24 cellular contexts compared by ENCODE assay signal in genomic region chr10:77463499-77463898, GRCh38.
A peak's percentile ranks its signal among the peaks of the same experiment; 100 is the strongest.
DNase-seq lines count a peak whose midpoint lies in the region; ATAC-seq, FAIRE-seq and TF ChIP-seq lines count a peak whose summit lies in the region.
"Had no signal": no experiment of that assay in that cellular context is flagged by ENCODE, and none has a peak within 500 bp of the region (broad histone marks: within the 10 kb centered on the region; RNA-seq: fewer than 3 reads in every experiment).

No MANE protein-coding gene starts in this region.

- H3K18ac ChIP-seq in trophoblast cell (ENCODE audit: low read length), result peak overlapping the region; percentile 3

- peaks cover 41% of the 10 kb centered on the region for H3K79me1 ChIP-seq in trophoblast cell (ENCODE audit: low read length)

- H3K9ac ChIP-seq in trophoblast cell (ENCODE audit: low read length), result no peak overlapping the region

- no peak for TF ChIP-seq RAD21 in A549 (conservative IDR thresholded peaks at IDR 0.05 in 1 of 2, IDR thresholded peaks at IDR 0.05 in 1 of 2)

- H3K4me3 Mint-ChIP-seq in MCF 10A (ENCODE audit: unreplicated experiment), result no peak overlapping the region
- H3K4me3 Mint-ChIP-seq: activated naive CD8-positive, alpha-beta T cell treated with anti-CD3 and anti-CD28 coated beads, Interleukin-2, amount 10 ng/mL, durations not matched to agents 7 days and 5 days; activated T-helper 17 cell treated with anti-CD3 and anti-CD28 coated beads, Interleukin-2, amount 50 U/mL, for 72 hours; CD4-positive, CD25-positive, alpha-beta regulatory T cell; nephron progenitor cell; stimulated activated effector memory CD8-positive, alpha-beta T cell treated with anti-CD3 and anti-CD28 coated beads, Interleukin-12 subunit alpha, Interleukin-12 subunit beta, amount 100 ng/mL, for 72 hours had no signal

- peak overlapping the region; percentile 40 for H2AK5ac ChIP-seq in trophoblast cell (ENCODE audit: low read length)

- intact Hi-C loops in head of caudate nucleus (cut with DNase I) (no loop called here), MCF 10A (cut with micrococcal nuclease) (no loop called here)

- no peak for TF ChIP-seq EP300 in A549 (IDR thresholded peaks at IDR 0.05)

- no peak for DNase-seq in A549 (ENCODE audit: low read depth in 1 of 2, low spot score in 1 of 2)
- DNase-seq in NCI-H69 (lab: John Stamatoyannopoulos, UW), result peak; percentile 21
- peak in 23 of 42 donors; percentile 5 to 62 (median 32) for DNase-seq in head of caudate nucleus
- no peak for DNase-seq in trophoblast cell
- DNase-seq in NCI-H1092 (lab: John Stamatoyannopoulos, UW), result no peak
- no peak for DNase-seq in RWPE1 (ENCODE audit: low spot score)
- no peak for DNase-seq in MCF 10A (ENCODE audit: unreplicated experiment)
- DNase-seq: ACHN; activated CD4-positive, alpha-beta T cell treated with anti-CD3 and anti-CD28 coated beads for 1 hour; activated naive CD8-positive, alpha-beta T cell treated with anti-CD3 and anti-CD28 coated beads, Interleukin-2, amount 10 ng/mL, durations not matched to agents 7 days and 5 days; CD4-positive, CD25-positive, alpha-beta regulatory T cell; DND-41; NCI-H2081; NCI-H526 treated with DMSO at 0.1 percent for 48 hours; nephron progenitor cell; retina; stimulated activated CD4-positive, alpha-beta T cell treated with anti-CD3 and anti-CD28 coated beads, Interleukin-15, amount 100 ng/mL, for 24 hours had no signal

- peak overlapping the region; percentile 29 for H2BK12ac ChIP-seq in trophoblast cell (ENCODE audit: low read length)

- no peak overlapping the region for H3K23ac ChIP-seq in trophoblast cell (ENCODE audit: low read length)

- no peak for TF ChIP-seq POLR2A in A549 (IDR thresholded peaks at IDR 0.05; ENCODE audit: low read length)

- H3K27me3 ChIP-seq in trophoblast cell (ENCODE audit: insufficient read depth, low read length), result no peaks in the 10 kb centered on the region
- H3K27me3 ChIP-seq: dorsolateral prefrontal cortex, tibial nerve had no signal

- no peak for FAIRE-seq in A549 (lab: Jason Lieb, UNC)
- FAIRE-seq: GM18507, H54 had no signal

- no peak overlapping the region for H3K4me3 ChIP-seq in A549
- H3K4me3 ChIP-seq in trophoblast cell (ENCODE audit: low read depth, low read length), result no peak overlapping the region
- H3K4me3 ChIP-seq: dorsolateral prefrontal cortex, tibial nerve had no signal

- H2BK5ac ChIP-seq in trophoblast cell (ENCODE audit: low read depth, low read length, poor library complexity), result peak overlapping the region; percentile 44

- POLR2A ChIA-PET in A549 (lab: Yijun Ruan, JAX), result no interaction called here
- POLR2A ChIA-PET in RWPE1 (lab: Yijun Ruan, JAX; ENCODE audit: low non-redundant PET), result no interaction called here
- POLR2A ChIA-PET in MCF 10A (lab: Yijun Ruan, JAX), result no interaction called here

- peak overlapping the region; percentile 20 for H2AFZ ChIP-seq in trophoblast cell (ENCODE audit: insufficient read depth, low read length, poor library complexity)

- BruUV-seq in MCF 10A (replicated peaks; lab: Mats Ljungman, UMichigan), result no TSS peak

- peak overlapping the region; percentile 62 for H3K14ac ChIP-seq in trophoblast cell (ENCODE audit: low read length)

- H3K4me1 Mint-ChIP-seq in MCF 10A (ENCODE audit: insufficient read depth, unreplicated experiment), result peaks cover 5% of the 10 kb centered on the region
- H3K4me1 Mint-ChIP-seq: activated naive CD8-positive, alpha-beta T cell treated with anti-CD3 and anti-CD28 coated beads, Interleukin-2, amount 10 ng/mL, durations not matched to agents 7 days and 5 days; activated T-helper 17 cell treated with anti-CD3 and anti-CD28 coated beads, Interleukin-2, amount 50 U/mL, for 72 hours; CD4-positive, CD25-positive, alpha-beta regulatory T cell; stimulated activated effector memory CD8-positive, alpha-beta T cell treated with anti-CD3 and anti-CD28 coated beads, Interleukin-12 subunit alpha, Interleukin-12 subunit beta, amount 100 ng/mL, for 72 hours had no signal

- peak overlapping the region; percentile 6 for H4K8ac ChIP-seq in trophoblast cell (ENCODE audit: low read depth, low read length)

- H3K27ac Mint-ChIP-seq in MCF 10A (ENCODE audit: low read depth, unreplicated experiment), result no peak overlapping the region
- H3K27ac Mint-ChIP-seq: activated naive CD8-positive, alpha-beta T cell treated with anti-CD3 and anti-CD28 coated beads, Interleukin-2, amount 10 ng/mL, durations not matched to agents 7 days and 5 days; activated T-helper 17 cell treated with anti-CD3 and anti-CD28 coated beads, Interleukin-2, amount 50 U/mL, for 72 hours; nephron progenitor cell; stimulated activated effector memory CD8-positive, alpha-beta T cell treated with anti-CD3 and anti-CD28 coated beads, Interleukin-12 subunit alpha, Interleukin-12 subunit beta, amount 100 ng/mL, for 72 hours had no signal

- 63% methylated on average over 4 of the region's 4 CpGs for WGBS in A549 (ENCODE audit: missing lambda C conversion rate)
- no CpG with 5 or more reads among the region's 4 CpGs for WGBS in trophoblast cell (ENCODE audit: extremely low coverage, insufficient coverage, insufficient read length)

- no peaks in the 10 kb centered on the region for H3K9me3 Mint-ChIP-seq in MCF 10A (ENCODE audit: unreplicated experiment)
- H3K9me3 Mint-ChIP-seq: activated naive CD8-positive, alpha-beta T cell treated with anti-CD3 and anti-CD28 coated beads, Interleukin-2, amount 10 ng/mL, durations not matched to agents 7 days and 5 days; activated T-helper 17 cell treated with anti-CD3 and anti-CD28 coated beads, Interleukin-2, amount 50 U/mL, for 72 hours; nephron progenitor cell; stimulated activated effector memory CD8-positive, alpha-beta T cell treated with anti-CD3 and anti-CD28 coated beads, Interleukin-12 subunit alpha, Interleukin-12 subunit beta, amount 100 ng/mL, for 72 hours had no signal

- CTCF ChIA-PET in A549 (lab: Yijun Ruan, JAX) (interaction anchor here (0.6 to 0.7 kb wide), 2 partner anchors 22 to 178 kb away, joined by 3 read pairs; no protein-coding TSS in a partner anchor), RWPE1 (lab: Yijun Ruan, JAX) (no interaction called here), MCF 10A (lab: Yijun Ruan, JAX) (interaction anchor here (0.5 kb wide), 1 partner anchor 298 kb away, joined by 5 read pairs; no protein-coding TSS in a partner anchor)

- H3K4me2 ChIP-seq in A549 (peak overlapping the region; percentile 4; the same call in 1 of the 3 replicates), trophoblast cell (ENCODE audit: low read length) (no peak overlapping the region)

- no peaks in the 10 kb centered on the region for H3K9me3 ChIP-seq in A549
- no peaks in the 10 kb centered on the region for H3K9me3 ChIP-seq in trophoblast cell (ENCODE audit: insufficient read depth, low read depth, low read length)
- H3K9me3 ChIP-seq: tibial nerve had no signal

- no peak overlapping the region for H4K12ac ChIP-seq in trophoblast cell (ENCODE audit: low read depth, low read length)

- peak overlapping the region; percentile 57 for H2BK120ac ChIP-seq in trophoblast cell (ENCODE audit: insufficient read depth, low read length, poor library complexity)

- peak overlapping the region; percentile 84 for H4K91ac ChIP-seq in trophoblast cell (ENCODE audit: low read depth, low read length)

- H3K36me3 ChIP-seq in trophoblast cell (ENCODE audit: control insufficient read depth in 1 of 2, insufficient read depth in 2 of 2, low read length in 2 of 2), result peaks cover 0 to 2% of the 10 kb centered on the region in 2 experiments
- H3K36me3 ChIP-seq: tibial nerve had no signal

- ATAC-seq in A549 (no peak), esophagus mucosa (no peak)
- ATAC-seq: activated T-helper 17 cell treated with anti-CD3 and anti-CD28 coated beads, Interleukin-2, amount 50 U/mL, for 72 hours; stimulated activated effector memory CD8-positive, alpha-beta T cell treated with anti-CD3 and anti-CD28 coated beads, Interleukin-12 subunit alpha, Interleukin-12 subunit beta, amount 100 ng/mL, for 72 hours had no signal

- H3K4me1 ChIP-seq in A549 (peaks cover 16% of the 10 kb centered on the region; the same call in 2 of the 3 replicates), trophoblast cell (ENCODE audit: control insufficient read depth in 1 of 2, insufficient read depth in 2 of 2, low read length in 2 of 2) (peaks cover 31 to 36% of the 10 kb centered on the region in 2 experiments)
- H3K4me1 ChIP-seq: tibial nerve had no signal

- peaks cover 2% of the 10 kb centered on the region for H3K79me2 ChIP-seq in trophoblast cell (ENCODE audit: control insufficient read depth, insufficient read depth, low read length, poor library complexity)

- peak overlapping the region in 1 of 2 experiments; percentile 54; a peak in 1 of 6 replicates for H3K27ac ChIP-seq in A549
- H3K27ac ChIP-seq in trophoblast cell (ENCODE audit: low read depth, low read length), result no peak overlapping the region
- H3K27ac ChIP-seq in RWPE1, result no peak overlapping the region
- H3K27ac ChIP-seq: tibial nerve had no signal

- TF ChIP-seq CTCF in A549 (IDR thresholded peaks at IDR 0.05) (no peak), RWPE1 (conservative IDR thresholded peaks at IDR 0.05; ENCODE audit: low read depth) (no peak), MCF 10A (IDR thresholded peaks at IDR 0.05; ENCODE audit: unreplicated experiment) (no peak)

- H3K36me3 Mint-ChIP-seq in MCF 10A (ENCODE audit: insufficient read depth, unreplicated experiment), result no peaks in the 10 kb centered on the region
- H3K36me3 Mint-ChIP-seq: activated naive CD8-positive, alpha-beta T cell treated with anti-CD3 and anti-CD28 coated beads, Interleukin-2, amount 10 ng/mL, durations not matched to agents 7 days and 5 days; CD4-positive, CD25-positive, alpha-beta regulatory T cell; stimulated activated effector memory CD8-positive, alpha-beta T cell treated with anti-CD3 and anti-CD28 coated beads, Interleukin-12 subunit alpha, Interleukin-12 subunit beta, amount 100 ng/mL, for 72 hours had no signal

- no peaks in the 10 kb centered on the region for H3K27me3 Mint-ChIP-seq in MCF 10A (ENCODE audit: insufficient read depth, unreplicated experiment)
- H3K27me3 Mint-ChIP-seq: activated naive CD8-positive, alpha-beta T cell treated with anti-CD3 and anti-CD28 coated beads, Interleukin-2, amount 10 ng/mL, durations not matched to agents 7 days and 5 days; CD4-positive, CD25-positive, alpha-beta regulatory T cell had no signal

- H3K4ac ChIP-seq in trophoblast cell (ENCODE audit: low read depth, low read length), result peak overlapping the region; percentile 5

TF ChIP-seq in A549, 52 proteins besides CTCF, POLR2A, EP300 and RAD21:
- no peak for TF ChIP-seq MAX (IDR thresholded peaks at IDR 0.05)

Comparison
In these comparisons a context has a peak if more than half of its experiments do, and no peak if none do; other contexts are left out.
1. DNase-seq: peak in NCI-H69 (single experiment) and head of caudate nucleus (23 of 42); none in A549 (0 of 2), trophoblast cell (0 of 2), NCI-H1092 (single experiment), RWPE1 (single experiment) and MCF 10A (single experiment).